In the genomic region with DNA sequence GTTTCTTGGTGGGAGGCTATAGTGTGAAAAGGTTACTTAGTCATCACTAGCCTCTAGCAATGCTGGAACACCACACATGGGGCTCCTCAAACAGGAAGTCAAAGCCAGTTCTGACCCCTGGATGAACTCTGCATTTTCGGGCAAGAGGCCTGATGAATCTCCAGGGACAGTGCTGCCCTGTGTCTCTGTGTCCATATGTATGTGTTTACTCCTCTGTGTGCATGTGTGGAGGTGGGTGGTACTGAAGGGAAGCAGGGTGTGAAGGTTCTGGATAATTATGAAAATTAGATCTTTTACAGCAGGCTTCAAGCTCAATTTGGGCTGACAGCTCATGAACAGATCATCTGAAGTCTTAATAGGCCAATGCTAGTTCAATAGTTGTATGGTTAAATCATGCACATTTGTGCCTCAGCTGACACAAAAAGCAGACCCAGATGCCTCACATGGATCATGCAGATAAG, we compare ENCODE assay signal across 8 cellular contexts.
DNase-seq lines count a peak whose midpoint lies in the region; ATAC-seq and TF ChIP-seq lines count a peak whose summit lies in the region.

No MANE protein-coding gene starts in this region.

- H3K27me3 ChIP-seq in BJ (ENCODE audit: control insufficient read depth, insufficient read depth, low read length) (no peaks in the 10 kb centered on the region), Panc1 (ENCODE audit: control insufficient read depth, insufficient read depth, low read length) (no peaks in the 10 kb centered on the region)

- POLR2A ChIA-PET in BJ (lab: Charles Lee): no interaction called here
- POLR2A ChIA-PET in Panc1 (lab: Charles Lee): no interaction called here

- H3K4me3 ChIP-seq in BJ (ENCODE audit: low read depth, low read length) (no peak overlapping the region), Panc1 (ENCODE audit: low read depth in 2 of 2, low read length in 2 of 2) (no peak overlapping the region)

- ATAC-seq in GM18868 (IDR thresholded peaks at IDR 0.05; ENCODE audit: unreplicated experiment) (peak; percentile 80), HG03045 (IDR thresholded peaks at IDR 0.05; ENCODE audit: unreplicated experiment) (peak; percentile 62), Panc1 (peak; percentile 86)

- in situ Hi-C loops in Panc1 (cut with HindIII; ENCODE audit: low pct_unique_long_range_greater_than_20kb, low sequenced_read_pairs): loop anchor here (5.0 kb wide), 1 partner anchor 41 kb away; no protein-coding TSS in a partner anchor

- CTCF ChIA-PET in BJ (lab: Yijun Ruan, JAX): interaction anchor here (1.4 to 1.5 kb wide), 2 partner anchors 10 to 25 kb away, joined by 3 read pairs; no protein-coding TSS in a partner anchor
- CTCF ChIA-PET in Panc1 (lab: Charles Lee): no interaction called here

- DNase-seq in BJ (ENCODE audit: low read depth) (peak; percentile 34), Panc1 (ENCODE audit: low read depth, low spot score) (peak; percentile 47), epidermal melanocyte (ENCODE audit: insufficient read length, low spot score) (peak; percentile 44), pulmonary artery endothelial cell (ENCODE audit: low read depth, low spot score) (peak; percentile 55), cerebellar cortex (ENCODE audit: low spot score) (no peak), DMS79 (lab: John Stamatoyannopoulos, UW) (no peak)

- BruUV-seq in Panc1 (replicated peaks; lab: Mats Ljungman, UMichigan): no TSS peak

- H3K9me3 ChIP-seq in Panc1 (ENCODE audit: control insufficient read depth, insufficient read depth, low read depth, low read length): no peaks in the 10 kb centered on the region

- intact Hi-C loops in Panc1 (cut with micrococcal nuclease; ENCODE audit: unreplicated experiment): no loop called here

- peaks cover 62% of the 10 kb centered on the region for H3K4me1 ChIP-seq in Panc1 (ENCODE audit: control insufficient read depth, insufficient read depth, low read length)

- H3K36me3 ChIP-seq in BJ (ENCODE audit: control insufficient read depth, insufficient read depth, low read length) (no peaks in the 10 kb centered on the region), Panc1 (ENCODE audit: control insufficient read depth, insufficient read depth, low read length) (no peaks in the 10 kb centered on the region)

- H3K27ac ChIP-seq in Panc1 (ENCODE audit: low read length): peak overlapping the region; percentile 84

- TF ChIP-seq CTCF in BJ (IDR thresholded peaks at IDR 0.05; ENCODE audit: insufficient read depth, low read depth, low read length) (no peak), Panc1 (IDR thresholded peaks at IDR 0.05) (no peak)

Comparison
In these comparisons a context has a peak if more than half of its experiments do, and no peak if none do; other contexts are left out.
1. DNase-seq: peak in BJ (single experiment), Panc1 (single experiment), epidermal melanocyte (single experiment) and pulmonary artery endothelial cell (single experiment); none in cerebellar cortex (single experiment) and DMS79 (single experiment).
2. Peak in every context shown above with its lines, with median percentiles within 50 percentile points of each other: ATAC-seq.